Comparison of ENCODE assay signal across 24 cellular contexts in the genomic region with DNA sequence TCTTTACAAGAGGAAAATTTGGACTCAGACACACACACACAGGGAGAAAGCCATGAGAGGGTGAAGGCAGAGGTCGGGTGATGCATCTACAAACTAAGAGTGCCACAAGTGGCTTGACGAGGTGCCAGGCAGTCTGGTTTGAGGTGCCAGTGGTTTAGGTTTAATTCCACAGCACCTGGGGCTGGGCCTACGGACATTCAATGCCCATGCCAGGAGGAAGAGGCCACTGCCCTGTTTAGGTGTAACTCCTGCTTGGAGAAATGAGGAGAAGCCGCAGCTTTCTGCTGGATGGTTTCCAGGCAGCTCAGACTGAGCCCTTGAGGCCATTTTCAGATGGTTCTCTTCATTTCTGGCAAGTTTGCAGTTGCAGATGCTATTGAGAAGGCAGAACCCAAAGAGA.
DNase-seq lines count a peak whose midpoint lies in the region; ATAC-seq and TF ChIP-seq lines count a peak whose summit lies in the region.
"Had no signal": no experiment of that assay in that cellular context is flagged by ENCODE, and none has a peak within 500 bp of the region (broad histone marks: within the 10 kb centered on the region; RNA-seq: fewer than 3 reads in every experiment).

No MANE protein-coding gene starts in this region.

- peaks cover 2% of the 10 kb centered on the region for H3K9me3 Mint-ChIP-seq in activated CD8-positive, alpha-beta memory T cell treated with anti-CD3 and anti-CD28 coated beads, Interleukin-2, amount 10 ng/mL, durations not matched to agents 7 days and 5 days (ENCODE audit: low read depth)
- peaks cover 11% of the 10 kb centered on the region for H3K9me3 Mint-ChIP-seq in osteocyte (ENCODE audit: unreplicated experiment)

- WGBS in esophagus muscularis mucosa: 56% methylated on average over 3 of the region's 4 CpGs
- WGBS in gastroesophageal sphincter (ENCODE audit: low coverage in 1 of 2), 2 donors: 46 to 51% methylated on average over 4 of the region's 4 CpGs

- ATAC-seq in activated CD8-positive, alpha-beta memory T cell treated with anti-CD3 and anti-CD28 coated beads, Interleukin-2, amount 10 ng/mL, durations not matched to agents 7 days and 5 days: no peak
- ATAC-seq in GM21390 (IDR thresholded peaks at IDR 0.05; ENCODE audit: unreplicated experiment): no peak
- ATAC-seq in gastroesophageal sphincter: no peak
- ATAC-seq: GM12878 had no signal

- H3K27me3 ChIP-seq in esophagus muscularis mucosa: peaks cover 0 to 22% (median 0%) of the 10 kb centered on the region in 4 donors
- H3K27me3 ChIP-seq in gastroesophageal sphincter: peaks cover 23% of the 10 kb centered on the region
- H3K27me3 ChIP-seq: BLaER1 had no signal

- intact Hi-C loops in esophagus muscularis mucosa (cut with DNase I): no loop called here

- H3K9me3 ChIP-seq in esophagus muscularis mucosa (peaks cover 0 to 5% (median 0%) of the 10 kb centered on the region in 4 donors), gastroesophageal sphincter (peaks cover 0 to 12% (median 0%) of the 10 kb centered on the region in 3 donors)
- H3K9me3 ChIP-seq: BE2C had no signal

- no peaks in the 10 kb centered on the region for H3K36me3 Mint-ChIP-seq in activated CD8-positive, alpha-beta memory T cell treated with anti-CD3 and anti-CD28 coated beads, Interleukin-2, amount 10 ng/mL, durations not matched to agents 7 days and 5 days
- no peaks in the 10 kb centered on the region for H3K36me3 Mint-ChIP-seq in osteocyte (ENCODE audit: unreplicated experiment)
- H3K36me3 Mint-ChIP-seq: CD14-positive monocyte; CD4-positive, alpha-beta memory T cell; CD4-positive, CD25-positive, alpha-beta regulatory T cell had no signal

- peak; percentile 12 for DNase-seq in activated CD8-positive, alpha-beta memory T cell treated with anti-CD3 and anti-CD28 coated beads, Interleukin-2, amount 10 ng/mL, durations not matched to agents 7 days and 5 days
- DNase-seq in activated CD8-positive, alpha-beta memory T cell treated with anti-CD3 and anti-CD28 coated beads, Interleukin-2, amount 50 U/mL, for 4 hours: no peak
- DNase-seq in coronary artery (ENCODE audit: low spot score): peak; percentile 52
- DNase-seq in esophagus muscularis mucosa (ENCODE audit: extremely low spot score): peak; percentile 72
- peak; percentile 32 for DNase-seq in osteocyte (ENCODE audit: extremely low spot score, unreplicated experiment)
- DNase-seq: 8988T; ACHN; BE2C; C1 segment of cervical spinal cord; CD4-positive, alpha-beta memory T cell; CD4-positive, CD25-positive, alpha-beta regulatory T cell; CD8-positive, alpha-beta memory T cell; COR-L47; DMS153; DMS53; DMS79; DND-41; EL; GDM1 had no signal

- no peak overlapping the region for H3K4me3 ChIP-seq in coronary artery
- H3K4me3 ChIP-seq in esophagus muscularis mucosa: no peak overlapping the region
- H3K4me3 ChIP-seq in gastroesophageal sphincter: no peak overlapping the region
- H3K4me3 ChIP-seq: BLaER1, GM12878 had no signal

- no peak for TF ChIP-seq EP300 in esophagus muscularis mucosa (IDR thresholded peaks at IDR 0.05)
- no peak for TF ChIP-seq EP300 in gastroesophageal sphincter (IDR thresholded peaks at IDR 0.05)

- no peaks in the 10 kb centered on the region for H3K36me3 ChIP-seq in esophagus muscularis mucosa
- no peaks in the 10 kb centered on the region for H3K36me3 ChIP-seq in gastroesophageal sphincter
- H3K36me3 ChIP-seq: BE2C, BLaER1 had no signal

- H3K4me3 Mint-ChIP-seq in activated CD8-positive, alpha-beta memory T cell treated with anti-CD3 and anti-CD28 coated beads, Interleukin-2, amount 10 ng/mL, durations not matched to agents 7 days and 5 days: no peak overlapping the region
- H3K4me3 Mint-ChIP-seq in osteocyte (ENCODE audit: unreplicated experiment): no peak overlapping the region
- H3K4me3 Mint-ChIP-seq: CD14-positive monocyte; CD4-positive, alpha-beta memory T cell; CD4-positive, CD25-positive, alpha-beta regulatory T cell; CD8-positive, alpha-beta memory T cell had no signal

- TF ChIP-seq POLR2A in esophagus muscularis mucosa (IDR thresholded peaks at IDR 0.05; ENCODE audit: low read depth) (no peak), gastroesophageal sphincter (IDR thresholded peaks at IDR 0.05) (no peak)

- H3K27ac ChIP-seq in coronary artery (no peak overlapping the region), esophagus muscularis mucosa (replicated peaks in 1 of 4) (no peak overlapping the region), gastroesophageal sphincter (no peak overlapping the region)
- H3K27ac ChIP-seq: BLaER1 had no signal

- H3K27ac Mint-ChIP-seq in activated CD8-positive, alpha-beta memory T cell treated with anti-CD3 and anti-CD28 coated beads, Interleukin-2, amount 10 ng/mL, durations not matched to agents 7 days and 5 days: no peak overlapping the region
- no peak overlapping the region for H3K27ac Mint-ChIP-seq in osteocyte (ENCODE audit: unreplicated experiment)
- H3K27ac Mint-ChIP-seq: CD14-positive monocyte; CD4-positive, alpha-beta memory T cell; CD4-positive, CD25-positive, alpha-beta regulatory T cell; CD8-positive, alpha-beta memory T cell had no signal

- H3K4me1 ChIP-seq in esophagus muscularis mucosa: no peaks in the 10 kb centered on the region
- H3K4me1 ChIP-seq in gastroesophageal sphincter: no peaks in the 10 kb centered on the region
- H3K4me1 ChIP-seq: BE2C, BLaER1 had no signal

- H3K4me1 Mint-ChIP-seq in activated CD8-positive, alpha-beta memory T cell treated with anti-CD3 and anti-CD28 coated beads, Interleukin-2, amount 10 ng/mL, durations not matched to agents 7 days and 5 days: no peaks in the 10 kb centered on the region
- no peaks in the 10 kb centered on the region for H3K4me1 Mint-ChIP-seq in osteocyte (ENCODE audit: unreplicated experiment)
- H3K4me1 Mint-ChIP-seq: CD14-positive monocyte; CD4-positive, alpha-beta memory T cell; CD4-positive, CD25-positive, alpha-beta regulatory T cell; CD8-positive, alpha-beta memory T cell had no signal

- CTCF ChIA-PET in activated CD8-positive, alpha-beta memory T cell treated with anti-CD3 and anti-CD28 coated beads, Interleukin-2, amount 10 ng/mL, durations not matched to agents 7 days and 5 days (lab: Charles Lee): no interaction called here

- peaks cover 2% of the 10 kb centered on the region for H3K27me3 Mint-ChIP-seq in activated CD8-positive, alpha-beta memory T cell treated with anti-CD3 and anti-CD28 coated beads, Interleukin-2, amount 10 ng/mL, durations not matched to agents 7 days and 5 days
- H3K27me3 Mint-ChIP-seq in osteocyte (ENCODE audit: unreplicated experiment): no peaks in the 10 kb centered on the region
- H3K27me3 Mint-ChIP-seq: CD4-positive, CD25-positive, alpha-beta regulatory T cell had no signal

- TF ChIP-seq CTCF in coronary artery (IDR thresholded peaks at IDR 0.05) (no peak), esophagus muscularis mucosa (IDR thresholded peaks at IDR 0.05) (no peak), osteocyte (IDR thresholded peaks at IDR 0.05) (no peak), gastroesophageal sphincter (IDR thresholded peaks at IDR 0.05) (no peak)
